ENCODE assay signal across 1 cellular context in genomic region chr20:46406200-46406985, GRCh38.
TF ChIP-seq lines count a peak whose summit lies in the region.

A gene with protein sequence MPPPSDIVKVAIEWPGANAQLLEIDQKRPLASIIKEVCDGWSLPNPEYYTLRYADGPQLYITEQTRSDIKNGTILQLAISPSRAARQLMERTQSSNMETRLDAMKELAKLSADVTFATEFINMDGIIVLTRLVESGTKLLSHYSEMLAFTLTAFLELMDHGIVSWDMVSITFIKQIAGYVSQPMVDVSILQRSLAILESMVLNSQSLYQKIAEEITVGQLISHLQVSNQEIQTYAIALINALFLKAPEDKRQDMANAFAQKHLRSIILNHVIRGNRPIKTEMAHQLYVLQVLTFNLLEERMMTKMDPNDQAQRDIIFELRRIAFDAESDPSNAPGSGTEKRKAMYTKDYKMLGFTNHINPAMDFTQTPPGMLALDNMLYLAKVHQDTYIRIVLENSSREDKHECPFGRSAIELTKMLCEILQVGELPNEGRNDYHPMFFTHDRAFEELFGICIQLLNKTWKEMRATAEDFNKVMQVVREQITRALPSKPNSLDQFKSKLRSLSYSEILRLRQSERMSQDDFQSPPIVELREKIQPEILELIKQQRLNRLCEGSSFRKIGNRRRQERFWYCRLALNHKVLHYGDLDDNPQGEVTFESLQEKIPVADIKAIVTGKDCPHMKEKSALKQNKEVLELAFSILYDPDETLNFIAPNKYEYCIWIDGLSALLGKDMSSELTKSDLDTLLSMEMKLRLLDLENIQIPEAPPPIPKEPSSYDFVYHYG (minus strand): TSS chr20:46406615. CDS start chr20:46394482, 12,133 bp downstream.

TF ChIP-seq in HepG2, 621 proteins besides CTCF, POLR2A, EP300 and RAD21 (continued from another document and continues in another):
- TF ChIP-seq, protein P1, sequence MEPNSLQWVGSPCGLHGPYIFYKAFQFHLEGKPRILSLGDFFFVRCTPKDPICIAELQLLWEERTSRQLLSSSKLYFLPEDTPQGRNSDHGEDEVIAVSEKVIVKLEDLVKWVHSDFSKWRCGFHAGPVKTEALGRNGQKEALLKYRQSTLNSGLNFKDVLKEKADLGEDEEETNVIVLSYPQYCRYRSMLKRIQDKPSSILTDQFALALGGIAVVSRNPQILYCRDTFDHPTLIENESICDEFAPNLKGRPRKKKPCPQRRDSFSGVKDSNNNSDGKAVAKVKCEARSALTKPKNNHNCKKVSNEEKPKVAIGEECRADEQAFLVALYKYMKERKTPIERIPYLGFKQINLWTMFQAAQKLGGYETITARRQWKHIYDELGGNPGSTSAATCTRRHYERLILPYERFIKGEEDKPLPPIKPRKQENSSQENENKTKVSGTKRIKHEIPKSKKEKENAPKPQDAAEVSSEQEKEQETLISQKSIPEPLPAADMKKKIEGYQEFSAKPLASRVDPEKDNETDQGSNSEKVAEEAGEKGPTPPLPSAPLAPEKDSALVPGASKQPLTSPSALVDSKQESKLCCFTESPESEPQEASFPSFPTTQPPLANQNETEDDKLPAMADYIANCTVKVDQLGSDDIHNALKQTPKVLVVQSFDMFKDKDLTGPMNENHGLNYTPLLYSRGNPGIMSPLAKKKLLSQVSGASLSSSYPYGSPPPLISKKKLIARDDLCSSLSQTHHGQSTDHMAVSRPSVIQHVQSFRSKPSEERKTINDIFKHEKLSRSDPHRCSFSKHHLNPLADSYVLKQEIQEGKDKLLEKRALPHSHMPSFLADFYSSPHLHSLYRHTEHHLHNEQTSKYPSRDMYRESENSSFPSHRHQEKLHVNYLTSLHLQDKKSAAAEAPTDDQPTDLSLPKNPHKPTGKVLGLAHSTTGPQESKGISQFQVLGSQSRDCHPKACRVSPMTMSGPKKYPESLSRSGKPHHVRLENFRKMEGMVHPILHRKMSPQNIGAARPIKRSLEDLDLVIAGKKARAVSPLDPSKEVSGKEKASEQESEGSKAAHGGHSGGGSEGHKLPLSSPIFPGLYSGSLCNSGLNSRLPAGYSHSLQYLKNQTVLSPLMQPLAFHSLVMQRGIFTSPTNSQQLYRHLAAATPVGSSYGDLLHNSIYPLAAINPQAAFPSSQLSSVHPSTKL (CRISPR knock-in tag; IDR thresholded peaks at IDR 0.05) = peak; percentile 68; the same call in 1 of the 2 replicates
- TF ChIP-seq ZBTB7A (CRISPR knock-in tag; IDR thresholded peaks at IDR 0.05) (peak; percentile 98), SRSF9 (IDR thresholded peaks at IDR 0.05; ENCODE audit: borderline replicate concordance, insufficient read depth, low read depth, low read length, poor library complexity, severe bottlenecking) (no peak), ZNF33B (CRISPR knock-in tag; IDR thresholded peaks at IDR 0.05) (peak; percentile 97), CBFB (CRISPR knock-in tag; IDR thresholded peaks at IDR 0.05) (no peak), ZNF597 (CRISPR knock-in tag; IDR thresholded peaks at IDR 0.05) (0 out of 2 replicates have a peak, but pooled peaks have one; percentile 82), SNAI1 (CRISPR knock-in tag; IDR thresholded peaks at IDR 0.05; ENCODE audit: borderline replicate concordance) (no peak), PHB2 (IDR thresholded peaks at IDR 0.05; ENCODE audit: partially characterized antibody) (no peak), ZNF589 (CRISPR knock-in tag; conservative IDR thresholded peaks at IDR 0.05) (no peak), ZNF335 (CRISPR knock-in tag; IDR thresholded peaks at IDR 0.05) (peak; percentile 58; the same call in 1 of the 2 replicates), CBX2 (IDR thresholded peaks at IDR 0.05; ENCODE audit: low read depth, low read length) (no peak), CBX2 (CRISPR knock-in tag; IDR thresholded peaks at IDR 0.05; ENCODE audit: low read depth) (0 out of 2 replicates have a peak, but pooled peaks have one; percentile 60), ZNF646 (CRISPR knock-in tag; IDR thresholded peaks at IDR 0.05) (peak; percentile 69; the same call in 1 of the 2 replicates), ZSCAN5A (CRISPR knock-in tag; IDR thresholded peaks at IDR 0.05; ENCODE audit: borderline replicate concordance) (peak; percentile 96), ZNF737 (CRISPR knock-in tag; IDR thresholded peaks at IDR 0.05; ENCODE audit: borderline replicate concordance) (no peak), NKX3-1 (CRISPR knock-in tag; IDR thresholded peaks at IDR 0.05) (0 out of 2 replicates have a peak, but pooled peaks have one; percentile 86), AHR (CRISPR knock-in tag; IDR thresholded peaks at IDR 0.05) (no peak; the same call in 1 of the 2 replicates), NR3C1 (CRISPR knock-in tag; IDR thresholded peaks at IDR 0.05) (no peak), ARID2 (CRISPR knock-in tag; IDR thresholded peaks at IDR 0.05; ENCODE audit: borderline replicate concordance) (0 out of 2 replicates have a peak, but pooled peaks have one; percentile 40), TEAD2 (CRISPR knock-in tag; IDR thresholded peaks at IDR 0.05) (peak; percentile 72; the same call in 1 of the 2 replicates), CHD4 (IDR thresholded peaks at IDR 0.05; ENCODE audit: borderline replicate concordance, low read length) (peak; percentile 84; the same call in 1 of the 2 replicates), HNF4G (IDR thresholded peaks at IDR 0.05; ENCODE audit: borderline replicate concordance, low read depth, low read length) (no peak; the same call in 1 of the 2 replicates), HNF4G (CRISPR knock-in tag; IDR thresholded peaks at IDR 0.05; ENCODE audit: borderline replicate concordance, low read depth) (peak; percentile 24), TAF1 (CRISPR knock-in tag; IDR thresholded peaks at IDR 0.05) (peak; percentile 73; the same call in 1 of the 2 replicates), HOXA9 (CRISPR knock-in tag; IDR thresholded peaks at IDR 0.05; ENCODE audit: borderline replicate concordance) (no peak), ZNF143 (CRISPR knock-in tag; IDR thresholded peaks at IDR 0.05) (peak; percentile 50; the same call in 1 of the 2 replicates), SMARCC2 (IDR thresholded peaks at IDR 0.05) (no peak), ZNF101 (CRISPR knock-in tag; IDR thresholded peaks at IDR 0.05; ENCODE audit: borderline replicate concordance, low read depth) (no peak), NFE2L2 (IDR thresholded peaks at IDR 0.05; ENCODE audit: low read length) (no peak), ZNF570 (CRISPR knock-in tag; IDR thresholded peaks at IDR 0.05; ENCODE audit: borderline replicate concordance) (no peak; the same call in 1 of the 2 replicates), NR2F2 (IDR thresholded peaks at IDR 0.05; ENCODE audit: borderline replicate concordance, low read depth) (peak; percentile 39; the same call in 1 of the 2 replicates), LCORL (IDR thresholded peaks at IDR 0.05) (no peak; the same call in 1 of the 2 replicates), LCORL (CRISPR knock-in tag; IDR thresholded peaks at IDR 0.05) (peak; percentile 52; the same call in 1 of the 2 replicates), ZBTB7B (CRISPR knock-in tag; IDR thresholded peaks at IDR 0.05) (peak; percentile 77), ZNF3 (CRISPR knock-in tag; IDR thresholded peaks at IDR 0.05) (no peak), ZNF768 (CRISPR knock-in tag; IDR thresholded peaks at IDR 0.05) (no peak; the same call in 1 of the 2 replicates), KDM1A (CRISPR knock-in tag; IDR thresholded peaks at IDR 0.05) (no peak), PLRG1 (conservative IDR thresholded peaks at IDR 0.05) (no peak), MIER3 (CRISPR knock-in tag; IDR thresholded peaks at IDR 0.05; ENCODE audit: borderline replicate concordance) (0 out of 2 replicates have a peak, but pooled peaks have one; percentile 6)
- TF ChIP-seq, protein P2, sequence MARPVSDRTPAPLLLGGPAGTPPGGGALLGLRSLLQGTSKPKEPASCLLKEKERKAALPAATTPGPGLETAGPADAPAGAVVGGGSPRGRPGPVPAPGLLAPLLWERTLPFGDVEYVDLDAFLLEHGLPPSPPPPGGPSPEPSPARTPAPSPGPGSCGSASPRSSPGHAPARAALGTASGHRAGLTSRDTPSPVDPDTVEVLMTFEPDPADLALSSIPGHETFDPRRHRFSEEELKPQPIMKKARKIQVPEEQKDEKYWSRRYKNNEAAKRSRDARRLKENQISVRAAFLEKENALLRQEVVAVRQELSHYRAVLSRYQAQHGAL (CRISPR knock-in tag; IDR thresholded peaks at IDR 0.05; ENCODE audit: not compliant biosample characterization) = no peak
- TF ChIP-seq, protein P3, sequence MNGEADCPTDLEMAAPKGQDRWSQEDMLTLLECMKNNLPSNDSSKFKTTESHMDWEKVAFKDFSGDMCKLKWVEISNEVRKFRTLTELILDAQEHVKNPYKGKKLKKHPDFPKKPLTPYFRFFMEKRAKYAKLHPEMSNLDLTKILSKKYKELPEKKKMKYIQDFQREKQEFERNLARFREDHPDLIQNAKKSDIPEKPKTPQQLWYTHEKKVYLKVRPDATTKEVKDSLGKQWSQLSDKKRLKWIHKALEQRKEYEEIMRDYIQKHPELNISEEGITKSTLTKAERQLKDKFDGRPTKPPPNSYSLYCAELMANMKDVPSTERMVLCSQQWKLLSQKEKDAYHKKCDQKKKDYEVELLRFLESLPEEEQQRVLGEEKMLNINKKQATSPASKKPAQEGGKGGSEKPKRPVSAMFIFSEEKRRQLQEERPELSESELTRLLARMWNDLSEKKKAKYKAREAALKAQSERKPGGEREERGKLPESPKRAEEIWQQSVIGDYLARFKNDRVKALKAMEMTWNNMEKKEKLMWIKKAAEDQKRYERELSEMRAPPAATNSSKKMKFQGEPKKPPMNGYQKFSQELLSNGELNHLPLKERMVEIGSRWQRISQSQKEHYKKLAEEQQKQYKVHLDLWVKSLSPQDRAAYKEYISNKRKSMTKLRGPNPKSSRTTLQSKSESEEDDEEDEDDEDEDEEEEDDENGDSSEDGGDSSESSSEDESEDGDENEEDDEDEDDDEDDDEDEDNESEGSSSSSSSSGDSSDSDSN (CRISPR knock-in tag; IDR thresholded peaks at IDR 0.05) = peak; percentile 99
- TF ChIP-seq, protein P4, sequence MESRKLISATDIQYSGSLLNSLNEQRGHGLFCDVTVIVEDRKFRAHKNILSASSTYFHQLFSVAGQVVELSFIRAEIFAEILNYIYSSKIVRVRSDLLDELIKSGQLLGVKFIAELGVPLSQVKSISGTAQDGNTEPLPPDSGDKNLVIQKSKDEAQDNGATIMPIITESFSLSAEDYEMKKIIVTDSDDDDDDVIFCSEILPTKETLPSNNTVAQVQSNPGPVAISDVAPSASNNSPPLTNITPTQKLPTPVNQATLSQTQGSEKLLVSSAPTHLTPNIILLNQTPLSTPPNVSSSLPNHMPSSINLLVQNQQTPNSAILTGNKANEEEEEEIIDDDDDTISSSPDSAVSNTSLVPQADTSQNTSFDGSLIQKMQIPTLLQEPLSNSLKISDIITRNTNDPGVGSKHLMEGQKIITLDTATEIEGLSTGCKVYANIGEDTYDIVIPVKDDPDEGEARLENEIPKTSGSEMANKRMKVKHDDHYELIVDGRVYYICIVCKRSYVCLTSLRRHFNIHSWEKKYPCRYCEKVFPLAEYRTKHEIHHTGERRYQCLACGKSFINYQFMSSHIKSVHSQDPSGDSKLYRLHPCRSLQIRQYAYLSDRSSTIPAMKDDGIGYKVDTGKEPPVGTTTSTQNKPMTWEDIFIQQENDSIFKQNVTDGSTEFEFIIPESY (CRISPR knock-in tag; IDR thresholded peaks at IDR 0.05) = no peak
